Comparison of ENCODE assay signal across 8 cellular contexts in the genomic region with DNA sequence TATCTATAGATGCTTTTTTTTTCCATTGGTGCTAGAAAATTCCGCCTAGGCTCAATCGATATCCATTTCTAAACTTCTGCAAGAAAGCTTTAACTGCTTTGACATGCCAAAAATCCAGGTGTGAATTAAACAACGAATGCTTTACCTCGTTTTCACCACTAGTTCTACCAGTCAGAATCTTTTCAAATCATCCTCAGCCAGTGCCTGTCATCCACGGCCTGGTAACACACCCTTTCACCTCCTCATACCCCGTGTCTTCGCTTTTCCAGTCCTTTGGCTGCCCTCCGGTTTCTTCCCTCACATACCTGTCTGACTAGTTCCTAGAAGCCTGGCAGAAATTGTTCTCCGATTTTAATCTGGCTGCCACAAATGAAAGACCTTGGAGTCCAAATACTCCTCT. TPM values are rescaled to one million over a fixed set of nuclear protein-coding genes. Genes with fewer than 3 reads are reported as not detected.
DNase-seq lines count a peak whose midpoint lies in the region; ATAC-seq lines count a peak whose summit lies in the region.

No MANE protein-coding gene starts in this region.

- ATAC-seq in GM19395 (IDR thresholded peaks at IDR 0.05; ENCODE audit: unreplicated experiment) (no peak), GM21723 (IDR thresholded peaks at IDR 0.05; ENCODE audit: unreplicated experiment) (no peak)

- H3K4me3 ChIP-seq in CD8-positive, alpha-beta memory T cell (ENCODE audit: low read length) = no peak overlapping the region

- no peaks in the 10 kb centered on the region for H3K36me3 ChIP-seq in CD8-positive, alpha-beta memory T cell (ENCODE audit: insufficient read depth, low read length)

- peak overlapping the region; percentile 18 to 96 (median 86) for H3K4me3 Mint-ChIP-seq in CD8-positive, alpha-beta memory T cell
- H3K4me3 Mint-ChIP-seq in activated CD4-positive, alpha-beta T cell treated with anti-CD3 and anti-CD28 coated beads, Interleukin-2, amount 10 ng/mL, durations not matched to agents 24 days and 14 days = peak overlapping the region; percentile 3

- DNase-seq in CD8-positive, alpha-beta memory T cell = peak in 2 of 5 donors; percentile 14 to 26
- DNase-seq in HT-29 (ENCODE audit: low spot score) = peak; percentile 18
- DNase-seq in activated CD4-positive, alpha-beta T cell treated with anti-CD3 and anti-CD28 coated beads, Interleukin-2, amount 10 ng/mL, durations not matched to agents 24 days and 14 days = peak; percentile 66
- DNase-seq in iPS-NIHi11 (ENCODE audit: low spot score) = peak; percentile 29
- DNase-seq in ureter (ENCODE audit: low spot score) = peak; percentile 52
- no peak for DNase-seq in NK-92 (lab: John Stamatoyannopoulos, UW; ENCODE audit: unreplicated experiment)

- H3K4me1 Mint-ChIP-seq in CD8-positive, alpha-beta memory T cell = peaks cover 7 to 16% (median 14%) of the 10 kb centered on the region in 3 donors
- peaks cover 9% of the 10 kb centered on the region for H3K4me1 Mint-ChIP-seq in activated CD4-positive, alpha-beta T cell treated with anti-CD3 and anti-CD28 coated beads, Interleukin-2, amount 10 ng/mL, durations not matched to agents 24 days and 14 days

- H3K9me3 Mint-ChIP-seq in CD8-positive, alpha-beta memory T cell = no peaks in the 10 kb centered on the region
- H3K9me3 Mint-ChIP-seq in activated CD4-positive, alpha-beta T cell treated with anti-CD3 and anti-CD28 coated beads, Interleukin-2, amount 10 ng/mL, durations not matched to agents 24 days and 14 days = no peaks in the 10 kb centered on the region

- H3K4me1 ChIP-seq in CD8-positive, alpha-beta memory T cell (ENCODE audit: insufficient read depth, low read length) = peaks cover 28% of the 10 kb centered on the region

- H3K27ac Mint-ChIP-seq in CD8-positive, alpha-beta memory T cell = peak overlapping the region; percentile 6 to 97 (median 95)
- no peak overlapping the region for H3K27ac Mint-ChIP-seq in activated CD4-positive, alpha-beta T cell treated with anti-CD3 and anti-CD28 coated beads, Interleukin-2, amount 10 ng/mL, durations not matched to agents 24 days and 14 days

- no peaks in the 10 kb centered on the region for H3K9me3 ChIP-seq in CD8-positive, alpha-beta memory T cell (ENCODE audit: low read length)

- CTCF ChIA-PET in CD8-positive, alpha-beta memory T cell (lab: Charles Lee) = interaction anchor here (1.0 to 1.9 kb wide), 3 partner anchors 38 to 136 kb away, joined by 4 to 7 read pairs (median 4); no protein-coding TSS in a partner anchor

- POLR2A ChIA-PET in CD8-positive, alpha-beta memory T cell (lab: Charles Lee) = no interaction called here

- peaks cover 0 to 3% (median 0%) of the 10 kb centered on the region in 3 donors for H3K36me3 Mint-ChIP-seq in CD8-positive, alpha-beta memory T cell
- H3K36me3 Mint-ChIP-seq in activated CD4-positive, alpha-beta T cell treated with anti-CD3 and anti-CD28 coated beads, Interleukin-2, amount 10 ng/mL, durations not matched to agents 24 days and 14 days (ENCODE audit: low read depth) = no peaks in the 10 kb centered on the region

- H3K27me3 Mint-ChIP-seq in CD8-positive, alpha-beta memory T cell = no peaks in the 10 kb centered on the region
- H3K27me3 Mint-ChIP-seq in activated CD4-positive, alpha-beta T cell treated with anti-CD3 and anti-CD28 coated beads, Interleukin-2, amount 10 ng/mL, durations not matched to agents 24 days and 14 days = peaks cover 13% of the 10 kb centered on the region

- H3K27ac ChIP-seq in CD8-positive, alpha-beta memory T cell (ENCODE audit: low read depth, low read length) = no peak overlapping the region

- intact Hi-C loops in activated CD4-positive, alpha-beta T cell treated with anti-CD3 and anti-CD28 coated beads, Interleukin-2, amount 10 ng/mL, durations not matched to agents 24 days and 14 days (cut with micrococcal nuclease) = loop anchor here (5.0 kb wide), 2 partner anchors 124 to 216 kb away; partner anchors contain the start of gene RIMKLB

- no peaks in the 10 kb centered on the region for H3K27me3 ChIP-seq in CD8-positive, alpha-beta memory T cell (ENCODE audit: insufficient read depth, low read length, poor library complexity, severe bottlenecking)

RNA-seq across cellular contexts. Expression of gene PHC1, which starts 1.4 kb away (rescaled TPM):
- total RNA-seq in CD8-positive, alpha-beta memory T cell = 10 to 100 TPM; 18.5 to 19.5 TPM
- 21.0 TPM for polyA plus RNA-seq in CD8-positive, alpha-beta memory T cell
- 0.79 and 2.5 TPM in 2 replicates for total RNA-seq in HT-29 (2014; rRNA removed; shearing (Covaris generic))
- total RNA-seq in activated CD4-positive, alpha-beta T cell treated with anti-CD3 and anti-CD28 coated beads, Interleukin-2, amount 10 ng/mL, durations not matched to agents 24 days and 14 days = 7.9 and 8.7 TPM in 2 replicates
- 44.9 TPM for total RNA-seq in ureter

RNA-seq across cellular contexts. Expression of gene M6PR, which starts 36.5 kb away (rescaled TPM):
- 100 to 1,000 TPM; 226 to 248 TPM for total RNA-seq in CD8-positive, alpha-beta memory T cell
- polyA plus RNA-seq in CD8-positive, alpha-beta memory T cell = 329 TPM
- 147 and 174 TPM in 2 replicates for total RNA-seq in HT-29 (2014; rRNA removed; shearing (Covaris generic))
- total RNA-seq in activated CD4-positive, alpha-beta T cell treated with anti-CD3 and anti-CD28 coated beads, Interleukin-2, amount 10 ng/mL, durations not matched to agents 24 days and 14 days = 160 and 167 TPM in 2 replicates
- total RNA-seq in ureter = 181 TPM
